In genomic region chr18:27004056-27004829, GRCh38 we compare ENCODE assay signal across 9 cellular contexts.
A peak's percentile ranks its signal among the peaks of the same experiment; 100 is the strongest.
DNase-seq lines count a peak whose midpoint lies in the region; ATAC-seq and TF ChIP-seq lines count a peak whose summit lies in the region.
"Had no signal": no experiment of that assay in that cellular context is flagged by ENCODE, and none has a peak within 500 bp of the region (broad histone marks: within the 10 kb centered on the region; RNA-seq: fewer than 3 reads in every experiment).

No MANE protein-coding gene starts in this region.

- no peak overlapping the region for H3K4me3 Mint-ChIP-seq in T-helper 2 cell treated with Interferon-gamma antibody and Interleukin-4, amounts not matched to agents 5 μg/mL and 100 μg/mL, for 36 hours

- H4K20me1 ChIP-seq in SK-N-SH (ENCODE audit: insufficient read depth), result no peaks in the 10 kb centered on the region
- no peaks in the 10 kb centered on the region for H4K20me1 ChIP-seq in PC-3 (ENCODE audit: low read length)

- no peaks in the 10 kb centered on the region for H3K9me3 ChIP-seq in SK-N-SH
- H3K9me3 ChIP-seq in PC-3 (ENCODE audit: low read length), result no peaks in the 10 kb centered on the region
- no peaks in the 10 kb centered on the region for H3K9me3 ChIP-seq in tibial nerve

- TF ChIP-seq EP300 in SK-N-SH (IDR thresholded peaks at IDR 0.05; ENCODE audit: borderline replicate concordance in 1 of 2, low read depth in 1 of 2, low read length in 1 of 2) (no peak), tibial nerve (IDR thresholded peaks at IDR 0.05) (no peak)

- H3K9ac ChIP-seq in SK-N-SH (no peak overlapping the region), PC-3 (ENCODE audit: low read length) (no peak overlapping the region)

- peak; percentile 84 for TF ChIP-seq RAD21 in SK-N-SH (IDR thresholded peaks at IDR 0.05; ENCODE audit: low read length)

- CTCF ChIA-PET in SK-N-SH (lab: Yijun Ruan, JAX), result interaction anchor here (1.1 to 2.3 kb wide), 5 partner anchors 192 to 595 kb away, joined by 3 to 11 read pairs (median 9); no protein-coding TSS in a partner anchor
- CTCF ChIA-PET in PC-3 (lab: Charles Lee), result no interaction called here

- TF ChIP-seq POLR2A in tibial nerve (IDR thresholded peaks at IDR 0.05), result no peak

- 40% methylated on average over 9 of the region's 9 CpGs for WGBS in SK-N-SH (ENCODE audit: low lambda C conversion rate)
- 39 to 41% methylated on average over 9 of the region's 9 CpGs for WGBS in tibial nerve, 2 donors

- H3K79me2 ChIP-seq in SK-N-SH (ENCODE audit: insufficient read depth) (no peaks in the 10 kb centered on the region), PC-3 (ENCODE audit: low read length) (no peaks in the 10 kb centered on the region)

- ATAC-seq in SK-N-SH treated with all-trans-retinoic acid at 6 μM for 48 hours (no peak), PC-3 (no peak), GM18520 (IDR thresholded peaks at IDR 0.05; ENCODE audit: unreplicated experiment) (no peak)

- no peaks in the 10 kb centered on the region for H3K36me3 Mint-ChIP-seq in T-helper 2 cell treated with Interferon-gamma antibody and Interleukin-4, amounts not matched to agents 5 μg/mL and 100 μg/mL, for 36 hours (ENCODE audit: low read depth)

- H3K4me2 ChIP-seq in SK-N-SH, result no peak overlapping the region
- H3K4me2 ChIP-seq in PC-3 (ENCODE audit: low read length), result no peak overlapping the region

- H3K27me3 ChIP-seq in SK-N-SH (ENCODE audit: insufficient read depth) (no peaks in the 10 kb centered on the region), PC-3 (ENCODE audit: low read length) (peaks cover 44% of the 10 kb centered on the region), tibial nerve (no peaks in the 10 kb centered on the region)

- H3K27ac ChIP-seq in SK-N-SH (ENCODE audit: low read depth in 2 of 2, low read length in 1 of 2) (no peak overlapping the region), PC-3 (ENCODE audit: low read length) (no peak overlapping the region), tibial nerve (no peak overlapping the region)

- H3K27ac Mint-ChIP-seq in T-helper 2 cell treated with Interferon-gamma antibody and Interleukin-4, amounts not matched to agents 5 μg/mL and 100 μg/mL, for 36 hours, result no peak overlapping the region

- H3K4me3 ChIP-seq in SK-N-SH (ENCODE audit: low read depth in 2 of 2, low read length in 1 of 2) (no peak overlapping the region; a peak in 1 of 4 replicates), PC-3 (ENCODE audit: low read length) (no peak overlapping the region), fibroblast of the aortic adventitia (ENCODE audit: low read depth, low read length) (no peak overlapping the region), tibial nerve (no peak overlapping the region)

- no TSS peak for BruUV-seq in PC-3 (replicated peaks; lab: Mats Ljungman, UMichigan)

- peak; percentile 33 for DNase-seq in SK-N-SH
- DNase-seq in PC-3, result peak; percentile 43
- DNase-seq in fibroblast of the aortic adventitia (ENCODE audit: low read depth), result peak; percentile 29
- DNase-seq in tibial nerve (ENCODE audit: low spot score in 2 of 2), result no peak
- no peak for DNase-seq in T-helper 2 cell treated with Interferon-gamma antibody and Interleukin-4, amounts not matched to agents 5 μg/mL and 100 μg/mL, for 36 hours (ENCODE audit: low spot score)
- DNase-seq in COLO668 (lab: John Stamatoyannopoulos, UW; ENCODE audit: unreplicated experiment), result no peak
- DNase-seq: HCEC 1CT had no signal

- no peaks in the 10 kb centered on the region for H3F3A ChIP-seq in SK-N-SH (replicated peaks; ENCODE audit: insufficient read depth)
- H3F3A ChIP-seq in PC-3 (ENCODE audit: low read length, unreplicated experiment), result no peaks in the 10 kb centered on the region

- H3K4me1 ChIP-seq in SK-N-SH (ENCODE audit: control insufficient read depth in 1 of 2, insufficient read depth in 2 of 2, low read depth in 1 of 2, low read length in 1 of 2) (peaks cover 0 to 6% of the 10 kb centered on the region in 2 experiments; a peak in 2 of 4 replicates), PC-3 (ENCODE audit: insufficient read depth, low read length) (no peaks in the 10 kb centered on the region), tibial nerve (peaks cover 0 to 3% (median 0%) of the 10 kb centered on the region in 4 donors)

- H3K9me2 ChIP-seq in SK-N-SH (no peaks in the 10 kb centered on the region), PC-3 (replicated peaks; ENCODE audit: low read length) (no peaks in the 10 kb centered on the region)

- H2AFZ ChIP-seq in SK-N-SH (ENCODE audit: low read depth), result no peak overlapping the region
- no peak overlapping the region for H2AFZ ChIP-seq in PC-3 (ENCODE audit: low read length)

- no peaks in the 10 kb centered on the region for H3K4me1 Mint-ChIP-seq in T-helper 2 cell treated with Interferon-gamma antibody and Interleukin-4, amounts not matched to agents 5 μg/mL and 100 μg/mL, for 36 hours (ENCODE audit: low read depth)

- TF ChIP-seq CTCF in SK-N-SH (IDR thresholded peaks at IDR 0.05), result peak; percentile 55
- peak; percentile 62 for TF ChIP-seq CTCF in PC-3 (conservative IDR thresholded peaks at IDR 0.05; ENCODE audit: low read depth, low read length)
- TF ChIP-seq CTCF in fibroblast of the aortic adventitia (IDR thresholded peaks at IDR 0.05; ENCODE audit: insufficient read depth, low read length), result peak; percentile 41
- TF ChIP-seq CTCF in tibial nerve (IDR thresholded peaks at IDR 0.05), result peak in 3 of 5 experiments; percentile 15 to 39 (median 33)

- H3K9me3 Mint-ChIP-seq in T-helper 2 cell treated with Interferon-gamma antibody and Interleukin-4, amounts not matched to agents 5 μg/mL and 100 μg/mL, for 36 hours, result no peaks in the 10 kb centered on the region

- intact Hi-C loops in PC-3 (cut with micrococcal nuclease), result loop anchor here (1.0 to 10.0 kb wide), 5 partner anchors 191 to 699 kb away; no protein-coding TSS in a partner anchor

- no peaks in the 10 kb centered on the region for H3K36me3 ChIP-seq in SK-N-SH (replicated peaks in 1 of 2; ENCODE audit: control insufficient read depth in 1 of 2, insufficient read depth in 2 of 2, low read length in 1 of 2)
- no peaks in the 10 kb centered on the region for H3K36me3 ChIP-seq in PC-3 (ENCODE audit: low read depth, low read length)
- no peaks in the 10 kb centered on the region for H3K36me3 ChIP-seq in tibial nerve

- no peaks in the 10 kb centered on the region for H3K27me3 Mint-ChIP-seq in T-helper 2 cell treated with Interferon-gamma antibody and Interleukin-4, amounts not matched to agents 5 μg/mL and 100 μg/mL, for 36 hours (ENCODE audit: low read depth)

- POLR2A ChIA-PET in SK-N-SH (lab: Yijun Ruan, JAX), result no interaction called here
- POLR2A ChIA-PET in PC-3 (lab: Charles Lee; ENCODE audit: unreplicated experiment), result no interaction called here

TF ChIP-seq in SK-N-SH, 30 proteins besides CTCF, POLR2A, EP300 and RAD21 (continues in another document):
- TF ChIP-seq FOXJ3 (CRISPR knock-in tag; IDR thresholded peaks at IDR 0.05) (no peak), TCF12 (IDR thresholded peaks at IDR 0.05) (no peak), GATA2 (CRISPR knock-in tag; IDR thresholded peaks at IDR 0.05) (0 out of 2 replicates have a peak, but pooled peaks have one; percentile 1), MXI1 (IDR thresholded peaks at IDR 0.05; ENCODE audit: low read depth, low read length) (no peak), YY1 (IDR thresholded peaks at IDR 0.05; ENCODE audit: low read depth) (no peak), CHD2 (IDR thresholded peaks at IDR 0.05; ENCODE audit: low read length, partially characterized antibody) (no peak), RCOR1 (IDR thresholded peaks at IDR 0.05; ENCODE audit: low read length) (0 out of 2 replicates have a peak, but pooled peaks have one; percentile 12), USF1 (IDR thresholded peaks at IDR 0.05; ENCODE audit: borderline replicate concordance, low read depth) (no peak), FOXM1 (IDR thresholded peaks at IDR 0.05; ENCODE audit: low read depth) (no peak), RFX5 (IDR thresholded peaks at IDR 0.05; ENCODE audit: low read length) (no peak), MEF2A (IDR thresholded peaks at IDR 0.05; ENCODE audit: borderline replicate concordance, low read depth) (no peak)
- TF ChIP-seq, protein P1, sequence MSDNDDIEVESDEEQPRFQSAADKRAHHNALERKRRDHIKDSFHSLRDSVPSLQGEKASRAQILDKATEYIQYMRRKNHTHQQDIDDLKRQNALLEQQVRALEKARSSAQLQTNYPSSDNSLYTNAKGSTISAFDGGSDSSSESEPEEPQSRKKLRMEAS (IDR thresholded peaks at IDR 0.05; ENCODE audit: low read depth), result no peak

TF ChIP-seq in SK-N-SH treated with all-trans-retinoic acid at 6 μM for 48 hours, 23 proteins besides CTCF, POLR2A, EP300 and RAD21 (continues in another document):
- TF ChIP-seq RARB (CRISPR knock-in tag; IDR thresholded peaks at IDR 0.05) (no peak), TOX (CRISPR knock-in tag; IDR thresholded peaks at IDR 0.05; ENCODE audit: borderline replicate concordance) (no peak), ZNF70 (CRISPR knock-in tag; IDR thresholded peaks at IDR 0.05) (no peak), BACH2 (CRISPR knock-in tag; IDR thresholded peaks at IDR 0.05; ENCODE audit: borderline replicate concordance) (no peak), TCF4 (CRISPR knock-in tag; IDR thresholded peaks at IDR 0.05; ENCODE audit: borderline replicate concordance) (no peak), ARNTL (CRISPR knock-in tag; IDR thresholded peaks at IDR 0.05; ENCODE audit: borderline replicate concordance, low read depth) (no peak), ZC3H10 (CRISPR knock-in tag; IDR thresholded peaks at IDR 0.05) (no peak), ZNF8 (CRISPR knock-in tag; IDR thresholded peaks at IDR 0.05) (no peak), ZFP30 (CRISPR knock-in tag; IDR thresholded peaks at IDR 0.05) (no peak)
- TF ChIP-seq, protein P2, sequence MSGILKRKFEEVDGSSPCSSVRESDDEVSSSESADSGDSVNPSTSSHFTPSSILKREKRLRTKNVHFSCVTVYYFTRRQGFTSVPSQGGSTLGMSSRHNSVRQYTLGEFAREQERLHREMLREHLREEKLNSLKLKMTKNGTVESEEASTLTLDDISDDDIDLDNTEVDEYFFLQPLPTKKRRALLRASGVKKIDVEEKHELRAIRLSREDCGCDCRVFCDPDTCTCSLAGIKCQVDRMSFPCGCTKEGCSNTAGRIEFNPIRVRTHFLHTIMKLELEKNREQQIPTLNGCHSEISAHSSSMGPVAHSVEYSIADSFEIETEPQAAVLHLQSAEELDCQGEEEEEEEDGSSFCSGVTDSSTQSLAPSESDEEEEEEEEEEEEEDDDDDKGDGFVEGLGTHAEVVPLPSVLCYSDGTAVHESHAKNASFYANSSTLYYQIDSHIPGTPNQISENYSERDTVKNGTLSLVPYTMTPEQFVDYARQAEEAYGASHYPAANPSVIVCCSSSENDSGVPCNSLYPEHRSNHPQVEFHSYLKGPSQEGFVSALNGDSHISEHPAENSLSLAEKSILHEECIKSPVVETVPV (CRISPR knock-in tag; IDR thresholded peaks at IDR 0.05), result no peak

Comparison
In these comparisons a context has a peak if more than half of its experiments do, and no peak if none do; other contexts are left out.
1. DNase-seq: peak in SK-N-SH (single experiment), PC-3 (single experiment) and fibroblast of the aortic adventitia (single experiment); none in tibial nerve (0 of 2), T-helper 2 cell treated with Interferon-gamma antibody and Interleukin-4, amounts not matched to agents 5 μg/mL and 100 μg/mL, for 36 hours (single experiment) and COLO668 (single experiment).
2. Peak in every context shown above with its lines, with median percentiles within 50 percentile points of each other: CTCF ChIP-seq.